8 cellular contexts compared by ENCODE assay signal in genomic region chr16:83689385-83689831, GRCh38.
DNase-seq lines count a peak whose midpoint lies in the region; ATAC-seq and TF ChIP-seq lines count a peak whose summit lies in the region.

No MANE protein-coding gene starts in this region.

- ATAC-seq in HG03196 (IDR thresholded peaks at IDR 0.05; ENCODE audit: unreplicated experiment), result peak; percentile 79
- ATAC-seq in HG03432 (IDR thresholded peaks at IDR 0.05; ENCODE audit: unreplicated experiment), result no peak

- peak; percentile 24 for DNase-seq in GM10266 (ENCODE audit: extremely low spot score)
- peak; percentile 92 for DNase-seq in astrocyte of the hippocampus (ENCODE audit: low read depth, low spot score)
- peak; percentile 2 for DNase-seq in medulla oblongata (ENCODE audit: extremely low spot score)
- no peak for DNase-seq in RPMI8226
- DNase-seq in cerebellum (ENCODE audit: low spot score), result no peak
- no peak for DNase-seq in activated gamma-delta T cell (lab: John Stamatoyannopoulos, UW)

- no peak for TF ChIP-seq CTCF in GM10266 (IDR thresholded peaks at IDR 0.05; ENCODE audit: control insufficient read depth, insufficient read depth, low read depth, missing control alignments)

Comparison
In these comparisons a context has a peak if more than half of its experiments do, and no peak if none do; other contexts are left out.
1. DNase-seq: peak in GM10266 (single experiment), astrocyte of the hippocampus (single experiment) and medulla oblongata (single experiment); none in RPMI8226 (single experiment), cerebellum (single experiment) and activated gamma-delta T cell (single experiment).